In the genomic region with DNA sequence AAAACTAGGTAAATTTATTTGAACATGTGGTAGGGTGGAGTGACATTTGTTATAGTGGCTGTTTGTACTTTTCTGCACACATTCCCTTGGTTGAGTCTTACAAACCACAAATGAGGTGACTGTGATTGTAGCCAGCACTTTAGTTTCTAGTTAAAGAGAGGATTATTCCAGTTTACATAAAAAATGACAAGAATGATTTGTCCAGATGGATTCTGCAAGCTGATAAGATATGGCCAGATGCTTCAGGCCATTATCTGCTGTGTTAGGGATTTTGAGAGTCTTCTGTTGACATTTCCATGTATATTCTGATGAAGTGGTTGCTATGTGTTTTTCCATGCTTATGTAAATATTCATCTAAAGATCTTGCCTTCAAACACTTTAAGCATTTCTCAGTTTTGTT, we compare ENCODE assay signal across 18 cellular contexts. TPM values are rescaled to one million over a fixed set of nuclear protein-coding genes. Genes with fewer than 3 reads are reported as not detected.
A peak's percentile ranks its signal among the peaks of the same experiment; 100 is the strongest.
DNase-seq lines count a peak whose midpoint lies in the region; ATAC-seq and TF ChIP-seq lines count a peak whose summit lies in the region.
"Had no signal": no experiment of that assay in that cellular context is flagged by ENCODE, and none has a peak within 500 bp of the region (broad histone marks: within the 10 kb centered on the region; RNA-seq: fewer than 3 reads in every experiment).

No MANE protein-coding gene starts in this region.

- H3K4me1 Mint-ChIP-seq in activated CD4-positive, alpha-beta T cell treated with anti-CD3 and anti-CD28 coated beads, Interleukin-2, amount 10 ng/mL, durations not matched to agents 24 days and 14 days: no peaks in the 10 kb centered on the region
- H3K4me1 Mint-ChIP-seq in T-helper 17 cell: no peaks in the 10 kb centered on the region
- H3K4me1 Mint-ChIP-seq in activated T-cell treated with anti-CD3 and anti-CD28 coated beads, Interleukin-2, amount 50 U/mL, for 4 hours (ENCODE audit: low read depth): peaks cover 3% of the 10 kb centered on the region
- H3K4me1 Mint-ChIP-seq: WTC11 had no signal

- no peaks in the 10 kb centered on the region for H3K36me3 Mint-ChIP-seq in activated CD4-positive, alpha-beta T cell treated with anti-CD3 and anti-CD28 coated beads, Interleukin-2, amount 10 ng/mL, durations not matched to agents 24 days and 14 days (ENCODE audit: low read depth)
- H3K36me3 Mint-ChIP-seq in T-helper 17 cell (ENCODE audit: low read depth): no peaks in the 10 kb centered on the region
- no peaks in the 10 kb centered on the region for H3K36me3 Mint-ChIP-seq in activated T-cell treated with anti-CD3 and anti-CD28 coated beads, Interleukin-2, amount 50 U/mL, for 4 hours (ENCODE audit: insufficient read depth)
- H3K36me3 Mint-ChIP-seq: activated naive CD8-positive, alpha-beta T cell; WTC11 had no signal

- TF ChIP-seq POLR2A in GM18505 (IDR thresholded peaks at IDR 0.05; ENCODE audit: borderline replicate concordance, extremely low read depth, insufficient read depth, insufficient read length): no peak

- no peak overlapping the region for H3K27ac Mint-ChIP-seq in activated CD4-positive, alpha-beta T cell treated with anti-CD3 and anti-CD28 coated beads, Interleukin-2, amount 10 ng/mL, durations not matched to agents 24 days and 14 days
- H3K27ac Mint-ChIP-seq in T-helper 17 cell: no peak overlapping the region
- H3K27ac Mint-ChIP-seq: activated naive CD8-positive, alpha-beta T cell; progenitor cell of endocrine pancreas; WTC11 had no signal

- no peak for ATAC-seq in T-helper 17 cell
- ATAC-seq in GM18505 (IDR thresholded peaks at IDR 0.05; ENCODE audit: unreplicated experiment): no peak
- ATAC-seq in activated T-cell treated with anti-CD3 and anti-CD28 coated beads, Interleukin-2, amount 50 U/mL, for 4 hours: no peak
- ATAC-seq: HCT116, upper lobe of right lung, WTC11 had no signal

- no peak overlapping the region for H3K4me3 Mint-ChIP-seq in activated CD4-positive, alpha-beta T cell treated with anti-CD3 and anti-CD28 coated beads, Interleukin-2, amount 10 ng/mL, durations not matched to agents 24 days and 14 days
- H3K4me3 Mint-ChIP-seq in T-helper 17 cell: no peak overlapping the region
- H3K4me3 Mint-ChIP-seq in activated T-cell treated with anti-CD3 and anti-CD28 coated beads, Interleukin-2, amount 50 U/mL, for 4 hours: no peak overlapping the region
- H3K4me3 Mint-ChIP-seq: activated naive CD8-positive, alpha-beta T cell; WTC11 had no signal

- no peaks in the 10 kb centered on the region for H3K9me3 ChIP-seq in T-helper 17 cell (ENCODE audit: control insufficient read depth, low read length, poor library complexity, severe bottlenecking)
- H3K9me3 ChIP-seq: upper lobe of right lung had no signal

- H3K9me3 Mint-ChIP-seq in activated CD4-positive, alpha-beta T cell treated with anti-CD3 and anti-CD28 coated beads, Interleukin-2, amount 10 ng/mL, durations not matched to agents 24 days and 14 days: no peaks in the 10 kb centered on the region
- H3K9me3 Mint-ChIP-seq in activated T-cell treated with anti-CD3 and anti-CD28 coated beads, Interleukin-2, amount 50 U/mL, for 4 hours: no peaks in the 10 kb centered on the region
- H3K9me3 Mint-ChIP-seq: WTC11 had no signal

- H3K27me3 Mint-ChIP-seq in activated CD4-positive, alpha-beta T cell treated with anti-CD3 and anti-CD28 coated beads, Interleukin-2, amount 10 ng/mL, durations not matched to agents 24 days and 14 days: peaks cover 12% of the 10 kb centered on the region
- H3K27me3 Mint-ChIP-seq in T-helper 17 cell: peaks cover 7% of the 10 kb centered on the region
- H3K27me3 Mint-ChIP-seq in activated T-cell treated with anti-CD3 and anti-CD28 coated beads, Interleukin-2, amount 50 U/mL, for 4 hours (ENCODE audit: low read depth): peaks cover 8% of the 10 kb centered on the region
- H3K27me3 Mint-ChIP-seq: progenitor cell of endocrine pancreas had no signal

- intact Hi-C loops in activated CD4-positive, alpha-beta T cell treated with anti-CD3 and anti-CD28 coated beads, Interleukin-2, amount 10 ng/mL, durations not matched to agents 24 days and 14 days (cut with micrococcal nuclease): no loop called here

- DNase-seq in activated CD4-positive, alpha-beta T cell treated with anti-CD3 and anti-CD28 coated beads, Interleukin-2, amount 10 ng/mL, durations not matched to agents 24 days and 14 days: peak; percentile 9
- no peak for DNase-seq in activated CD4-positive, alpha-beta T cell treated with anti-CD3 and anti-CD28 coated beads, Interleukin-2, amount 50 U/mL, for 1 hour
- DNase-seq in NCI-H226: peak; percentile 47
- DNase-seq in fibroblast of gingiva (ENCODE audit: low read depth): peak; percentile 2
- DNase-seq in SIG-M5 treated with dmso at 0.1 percent for 504 hours (lab: John Stamatoyannopoulos, UW; ENCODE audit: unreplicated experiment): no peak
- no peak for DNase-seq in T-helper 17 cell
- no peak for DNase-seq in activated T-cell treated with anti-CD3 and anti-CD28 coated beads, Interleukin-2, amount 50 U/mL, for 4 hours
- DNase-seq: activated CD8-positive, alpha-beta memory T cell treated with anti-CD3 and anti-CD28 coated beads, Interleukin-2, amount 50 U/mL, for 48 hours; AML-193; erythroblast; NCI-H1048; stimulated activated CD4-positive, alpha-beta T cell treated with anti-CD3 and anti-CD28 coated beads, Interleukin-1b, Interleukin-23, amount 100 ng/mL, for 48 hours; upper lobe of right lung had no signal

RNA-seq across cellular contexts. Expression of a gene that starts 31.0 kb away (rescaled TPM):
- 0.09 TPM in 1 of 2 replicates, not detected in the other for total RNA-seq in activated CD4-positive, alpha-beta T cell treated with anti-CD3 and anti-CD28 coated beads, Interleukin-2, amount 10 ng/mL, durations not matched to agents 24 days and 14 days
- 10 to 100 TPM in 1 of 2 donors, 1 to 10 TPM in 1; 6.7 to 43.2 TPM for total RNA-seq in T-helper 17 cell
- total RNA-seq in activated T-cell treated with anti-CD3 and anti-CD28 coated beads, Interleukin-2, amount 50 U/mL, for 4 hours: under 1 TPM; 0.52 to 0.86 (median 0.76) TPM

Comparison
In these comparisons a context has a peak if more than half of its experiments do, and no peak if none do; other contexts are left out.
1. DNase-seq: peak in activated CD4-positive, alpha-beta T cell treated with anti-CD3 and anti-CD28 coated beads, Interleukin-2, amount 10 ng/mL, durations not matched to agents 24 days and 14 days (single experiment), NCI-H226 (single experiment) and fibroblast of gingiva (single experiment); none in activated CD4-positive, alpha-beta T cell treated with anti-CD3 and anti-CD28 coated beads, Interleukin-2, amount 50 U/mL, for 1 hour (single experiment), SIG-M5 treated with dmso at 0.1 percent for 504 hours (single experiment), T-helper 17 cell (0 of 3) and activated T-cell treated with anti-CD3 and anti-CD28 coated beads, Interleukin-2, amount 50 U/mL, for 4 hours (single experiment).